In the genomic region with DNA sequence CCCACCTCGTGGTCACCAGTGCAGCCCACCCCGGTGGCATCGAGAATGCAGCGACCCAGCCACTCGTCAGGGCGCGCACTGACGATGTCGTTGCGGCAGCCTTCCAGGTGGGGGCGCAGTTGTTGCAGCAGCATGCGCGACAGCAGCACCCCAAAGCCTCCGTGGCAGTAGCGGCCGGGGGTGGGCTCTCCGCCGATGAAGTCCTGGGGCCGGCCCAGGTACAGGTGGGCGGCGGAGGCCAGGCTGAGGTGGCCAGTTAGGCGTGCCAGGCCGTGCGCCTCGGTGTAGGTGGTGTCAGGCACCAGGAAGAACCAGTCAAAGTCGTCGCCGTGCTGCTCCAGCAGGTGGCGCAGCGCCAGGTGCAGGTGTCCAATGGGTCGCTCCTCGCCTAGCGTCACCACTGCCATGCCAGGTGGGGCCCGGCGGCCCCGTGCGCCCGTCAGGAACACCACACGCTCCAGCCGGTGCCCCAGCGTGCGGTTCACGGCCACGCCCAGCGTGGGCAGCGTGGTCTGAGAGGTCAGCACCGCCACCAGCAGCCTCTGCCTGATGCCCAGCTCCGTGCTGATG, we compare ENCODE assay signal across 8 cellular contexts. TPM values are rescaled to one million over a fixed set of nuclear protein-coding genes. Genes with fewer than 3 reads are reported as not detected.
DNase-seq lines count a peak whose midpoint lies in the region; ATAC-seq and TF ChIP-seq lines count a peak whose summit lies in the region.

No MANE protein-coding gene starts in this region.

- H3K27me3 Mint-ChIP-seq in activated B cell treated with CpG ODN at 0.5 μM for 24 hours, result peaks cover 30% of the 10 kb centered on the region

- intact Hi-C loops in activated B cell treated with CpG ODN at 0.5 μM for 24 hours (cut with micrococcal nuclease), result loop anchor here (1.0 to 5.0 kb wide), 7 partner anchors 19 to 829 kb away; partner anchors contain the start of genes DNAJB2, TTLL4, TUBA4A and TUBA4B

- peak; percentile 49 for DNase-seq in NCI-H2107 treated with DMSO at 0.1 percent for 48 hours (lab: John Stamatoyannopoulos, UW; ENCODE audit: unreplicated experiment)
- peak; percentile 79 for DNase-seq in activated B cell treated with CpG ODN at 0.5 μM for 24 hours
- peak in 57 of 61 donors; percentile 11 to 87 (median 69) for DNase-seq in caudate nucleus (lab: John Stamatoyannopoulos, UW)
- peak; percentile 66 for DNase-seq in kidney glomerular epithelial cell (lab: John Stamatoyannopoulos, UW)
- DNase-seq in stimulated activated CD4-positive, alpha-beta T cell treated with anti-CD3 and anti-CD28 coated beads, Interleukin-4, amount 100 ng/mL, for 1 hour, result peak; percentile 89

- no peak overlapping the region for H3K27ac Mint-ChIP-seq in activated B cell treated with CpG ODN at 0.5 μM for 24 hours

- H3K36me3 Mint-ChIP-seq in activated B cell treated with CpG ODN at 0.5 μM for 24 hours (ENCODE audit: low read depth), result no peaks in the 10 kb centered on the region

- H3K4me1 Mint-ChIP-seq in activated B cell treated with CpG ODN at 0.5 μM for 24 hours, result peaks cover 22% of the 10 kb centered on the region

- CTCF ChIA-PET in activated B cell treated with CpG ODN at 0.5 μM for 24 hours (lab: Charles Lee), result interaction anchor here (0.6 to 3.9 kb wide), 11 partner anchors 12 to 148 kb away, joined by 3 to 23 read pairs (median 5); no protein-coding TSS in a partner anchor

- H3K4me3 Mint-ChIP-seq in activated B cell treated with CpG ODN at 0.5 μM for 24 hours, result peak overlapping the region; percentile 78

- ATAC-seq in GM18517 (IDR thresholded peaks at IDR 0.05; ENCODE audit: unreplicated experiment) (peak; percentile 62), HG03060 (IDR thresholded peaks at IDR 0.05; ENCODE audit: low read depth, unreplicated experiment) (peak; percentile 47), activated B cell treated with CpG ODN at 0.5 μM for 24 hours (ENCODE audit: low read depth) (peak; percentile 36)

- H3K9me3 Mint-ChIP-seq in activated B cell treated with CpG ODN at 0.5 μM for 24 hours, result no peaks in the 10 kb centered on the region

- H3K27ac ChIP-seq in 22Rv1 (peak overlapping the region; percentile 93; the same call in 1 of the 2 replicates), caudate nucleus (ENCODE audit: low read depth, low read length) (no peak overlapping the region)

- TF ChIP-seq CTCF in 22Rv1 (IDR thresholded peaks at IDR 0.05) (peak; percentile 100), activated B cell treated with CpG ODN at 0.5 μM for 24 hours (IDR thresholded peaks at IDR 0.05) (no peak)

- POLR2A ChIA-PET in activated B cell treated with CpG ODN at 0.5 μM for 24 hours (lab: Charles Lee), result interaction anchor here (0.7 to 1.0 kb wide), 2 partner anchors 56 to 381 kb away, joined by 3 read pairs; partner anchors contain the start of genes NHEJ1 and STK11IP

RNA-seq across cellular contexts. Expression of gene CHPF, which starts 1.9 kb away (rescaled TPM):
- total RNA-seq in activated B cell treated with CpG ODN at 0.5 μM for 24 hours, result 4.1 and 4.7 TPM in 2 replicates

RNA-seq across cellular contexts. Expression of gene TMEM198, which starts 2.1 kb away (rescaled TPM):
- total RNA-seq in activated B cell treated with CpG ODN at 0.5 μM for 24 hours, result 0.86 and 1.2 TPM in 2 replicates

RNA-seq across cellular contexts. Expression of gene ASIC4, which starts 27.4 kb away (rescaled TPM):
- total RNA-seq in activated B cell treated with CpG ODN at 0.5 μM for 24 hours, result 0.15 TPM in 1 of 2 replicates, not detected in the other

RNA-seq across cellular contexts. Expression of gene OBSL1, which starts 29.6 kb away (rescaled TPM):
- not detected in 2 replicates for total RNA-seq in activated B cell treated with CpG ODN at 0.5 μM for 24 hours

RNA-seq across cellular contexts. Expression of gene INHA, which starts 30.4 kb away (rescaled TPM):
- total RNA-seq in activated B cell treated with CpG ODN at 0.5 μM for 24 hours, result not detected in 2 replicates
